In the genomic region with DNA sequence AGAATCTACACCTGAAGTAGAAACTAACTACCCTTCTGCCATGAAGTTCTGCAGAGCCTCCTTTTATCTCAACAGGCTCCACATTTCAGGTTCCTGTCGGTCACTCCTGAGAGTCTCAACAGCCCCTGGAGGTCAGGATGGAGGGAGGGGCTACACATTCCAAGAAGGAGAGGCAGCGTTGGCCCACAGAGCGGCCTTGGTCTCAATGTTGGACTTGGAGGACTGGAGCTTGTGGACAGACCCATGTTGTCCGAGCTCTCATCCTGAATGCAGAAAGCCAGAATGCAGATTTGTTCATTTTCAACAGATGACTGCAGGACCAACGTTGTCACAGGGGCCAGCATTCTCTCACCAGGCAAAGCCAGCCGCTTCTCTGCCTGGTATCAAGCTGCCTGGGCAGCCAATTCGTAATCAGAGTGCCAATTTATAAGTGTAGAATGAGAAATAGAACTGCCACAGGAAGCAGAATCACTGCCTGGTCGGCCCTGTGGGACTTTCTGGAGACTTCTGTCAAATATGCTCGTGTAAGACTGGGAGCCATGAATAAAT, we compare ENCODE assay signal across 16 cellular contexts.
"Had no signal": no experiment of that assay in that cellular context is flagged by ENCODE, and none has a peak within 500 bp of the region (broad histone marks: within the 10 kb centered on the region; RNA-seq: fewer than 3 reads in every experiment).

No MANE protein-coding gene starts in this region.

- H3K27ac ChIP-seq: ascending aorta, breast epithelium, esophagus muscularis mucosa, gastroesophageal sphincter, lower lobe of right lung, skin epidermis had no signal

- H3K27me3 ChIP-seq: ascending aorta, breast epithelium, esophagus muscularis mucosa, gastroesophageal sphincter had no signal

- DNase-seq: activated CD4-positive, alpha-beta T cell treated with anti-CD3 and anti-CD28 coated beads, Interleukin-2, amount 10 ng/mL, durations not matched to agents 24 days and 14 days; activated CD8-positive, alpha-beta T cell treated with anti-CD3 and anti-CD28 coated beads, Interleukin-2, amount 10 ng/mL, durations not matched to agents 7 days and 5 days; activated gamma-delta T cell; activated T-cell treated with anti-CD3 and anti-CD28 coated beads, Interleukin-2, amount 50 U/mL, for 4 hours; effector CD8-positive, alpha-beta T cell; lower lobe of right lung; nephron progenitor cell; nucleus accumbens; stimulated activated naive CD8-positive, alpha-beta T cell treated with anti-CD3 and anti-CD28 coated beads, Interleukin-15, amount 100 ng/mL, for 72 hours; trophoblast cell had no signal

- H3K9me3 ChIP-seq: ascending aorta, breast epithelium, esophagus muscularis mucosa, gastroesophageal sphincter, lower lobe of right lung had no signal

- ATAC-seq: activated CD8-positive, alpha-beta T cell treated with anti-CD3 and anti-CD28 coated beads, Interleukin-2, amount 10 ng/mL, durations not matched to agents 7 days and 5 days; activated T-cell treated with anti-CD3 and anti-CD28 coated beads, Interleukin-2, amount 50 U/mL, for 4 hours; gastroesophageal sphincter; left colon; lower lobe of right lung; stimulated activated naive CD8-positive, alpha-beta T cell treated with anti-CD3 and anti-CD28 coated beads, Interleukin-15, amount 100 ng/mL, for 72 hours had no signal

- H3K4me3 ChIP-seq: ascending aorta, breast epithelium, esophagus muscularis mucosa, gastroesophageal sphincter, lower lobe of right lung, skin epidermis had no signal

- H3K4me1 ChIP-seq: ascending aorta, breast epithelium, esophagus muscularis mucosa, gastroesophageal sphincter, lower lobe of right lung had no signal

- H3K36me3 ChIP-seq: ascending aorta, breast epithelium, gastroesophageal sphincter, lower lobe of right lung had no signal
